ENCODE assay signal across 26 cellular contexts in the genomic region with DNA sequence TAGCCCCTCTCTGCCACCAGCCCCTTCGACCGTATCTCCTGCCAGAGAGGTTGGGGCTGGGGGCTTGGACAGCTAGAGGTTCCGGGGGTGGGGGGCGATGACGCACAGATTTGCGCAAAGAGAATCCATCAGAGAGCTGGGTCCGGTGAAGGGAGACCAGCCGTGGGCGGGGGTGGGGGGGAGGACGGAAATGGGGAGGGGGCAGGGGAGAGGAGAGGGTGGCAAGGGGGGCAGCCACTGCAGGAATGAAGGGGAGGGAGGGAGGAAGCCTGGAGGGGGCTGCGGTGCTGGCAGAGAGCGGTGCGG. TPM values are rescaled to one million over a fixed set of nuclear protein-coding genes. Genes with fewer than 3 reads are reported as not detected.
A peak's percentile ranks its signal among the peaks of the same experiment; 100 is the strongest.
DNase-seq lines count a peak whose midpoint lies in the region; TF ChIP-seq lines count a peak whose summit lies in the region.
"Had no signal": no experiment of that assay in that cellular context is flagged by ENCODE, and none has a peak within 500 bp of the region (broad histone marks: within the 10 kb centered on the region; RNA-seq: fewer than 3 reads in every experiment).

No MANE protein-coding gene starts in this region.

- H3K36me3 ChIP-seq in NT2/D1 (ENCODE audit: insufficient read depth, insufficient read length, low read length) (no peaks in the 10 kb centered on the region), smooth muscle cell (ENCODE audit: low read depth) (no peaks in the 10 kb centered on the region)
- H3K36me3 ChIP-seq: gastrocnemius medialis, left lung, suprapubic skin had no signal

- TF ChIP-seq CTCF in smooth muscle cell (IDR thresholded peaks at IDR 0.05; ENCODE audit: borderline replicate concordance, insufficient read depth, poor library complexity, severe bottlenecking) (no peak), RWPE1 (conservative IDR thresholded peaks at IDR 0.05; ENCODE audit: low read depth) (no peak)

- peaks cover 74% of the 10 kb centered on the region for H3K27me3 Mint-ChIP-seq in T-helper 2 cell treated with Interferon-gamma antibody and Interleukin-4, amounts not matched to agents 5 μg/mL and 100 μg/mL, for 36 hours (ENCODE audit: low read depth)

- H3K4me2 ChIP-seq in smooth muscle cell = peak overlapping the region; percentile 86

- peaks cover 53% of the 10 kb centered on the region for H3K27me3 ChIP-seq in NT2/D1 (ENCODE audit: insufficient read depth, insufficient read length)
- H3K27me3 ChIP-seq in smooth muscle cell (ENCODE audit: low read depth) = peaks cover 69% of the 10 kb centered on the region

- no peaks in the 10 kb centered on the region for H3K9me3 Mint-ChIP-seq in T-helper 2 cell treated with Interferon-gamma antibody and Interleukin-4, amounts not matched to agents 5 μg/mL and 100 μg/mL, for 36 hours
- H3K9me3 Mint-ChIP-seq: activated CD4-positive, alpha-beta memory T cell treated with anti-CD3 and anti-CD28 coated beads, Interleukin-2, amount 10 ng/mL, durations not matched to agents 7 days and 5 days; CD4-positive, alpha-beta T cell had no signal

- peaks cover 46% of the 10 kb centered on the region for H3K4me1 Mint-ChIP-seq in T-helper 2 cell treated with Interferon-gamma antibody and Interleukin-4, amounts not matched to agents 5 μg/mL and 100 μg/mL, for 36 hours (ENCODE audit: low read depth)

- H3K9me3 ChIP-seq in NT2/D1 (ENCODE audit: insufficient read depth, low read length) (no peaks in the 10 kb centered on the region), smooth muscle cell (replicated peaks; ENCODE audit: low read depth) (no peaks in the 10 kb centered on the region)
- H3K9me3 ChIP-seq: body of pancreas, gastrocnemius medialis, left lung, suprapubic skin had no signal

- H3K27ac ChIP-seq in smooth muscle cell (ENCODE audit: low read depth) (no peak overlapping the region), RWPE1 (no peak overlapping the region)
- H3K27ac ChIP-seq: body of pancreas, epithelial cell of prostate, gastrocnemius medialis, left lung, parathyroid adenoma, suprapubic skin, VCaP had no signal

- POLR2A ChIA-PET in RWPE1 (lab: Yijun Ruan, JAX; ENCODE audit: low non-redundant PET) = no interaction called here

- peaks cover 33% of the 10 kb centered on the region for H4K20me1 ChIP-seq in smooth muscle cell (ENCODE audit: low read depth)

- H3K4me1 ChIP-seq in NT2/D1 (ENCODE audit: insufficient read depth, insufficient read length) = peaks cover 14% of the 10 kb centered on the region
- H3K4me1 ChIP-seq in smooth muscle cell (ENCODE audit: low read depth) = peaks cover 38% of the 10 kb centered on the region

- DNase-seq in NCI-H2227 (lab: John Stamatoyannopoulos, UW; ENCODE audit: unreplicated experiment) = peak; percentile 64
- no peak for DNase-seq in NCI-H2227 treated with DMSO at 0.1 percent for 48 hours (lab: John Stamatoyannopoulos, UW)
- no peak for DNase-seq in NT2/D1 (ENCODE audit: low read depth, low spot score)
- DNase-seq in smooth muscle cell (lab: John Stamatoyannopoulos, UW; ENCODE audit: unreplicated experiment) = no peak
- DNase-seq in RWPE1 (ENCODE audit: low spot score) = no peak
- no peak for DNase-seq in T-helper 2 cell treated with Interferon-gamma antibody and Interleukin-4, amounts not matched to agents 5 μg/mL and 100 μg/mL, for 36 hours (ENCODE audit: low spot score)
- no peak for DNase-seq in mesenteric fat pad (ENCODE audit: low spot score)
- DNase-seq: 8988T; activated CD4-positive, alpha-beta memory T cell treated with anti-CD3 and anti-CD28 coated beads, Interleukin-2, amount 10 ng/mL, durations not matched to agents 7 days and 5 days; activated T-cell treated with anti-CD3 and anti-CD28 coated beads, Interleukin-2, amount 50 U/mL, for 1 hour; body of pancreas; CD4-positive, alpha-beta T cell; cortex of kidney; gastrocnemius medialis; left lung; MV-4-11; NCI-H1930; NCI-H446; T-helper 1 cell had no signal

- no peaks in the 10 kb centered on the region for H3K36me3 Mint-ChIP-seq in T-helper 2 cell treated with Interferon-gamma antibody and Interleukin-4, amounts not matched to agents 5 μg/mL and 100 μg/mL, for 36 hours (ENCODE audit: low read depth)
- H3K36me3 Mint-ChIP-seq: activated naive CD8-positive, alpha-beta T cell had no signal

- 3% methylated on average over 6 of the region's 13 CpGs for WGBS in smooth muscle cell (ENCODE audit: low lambda C conversion rate)

- peaks cover 13% of the 10 kb centered on the region for H3F3A ChIP-seq in smooth muscle cell (ENCODE audit: low read depth)

- H2AFZ ChIP-seq in smooth muscle cell (ENCODE audit: low read depth) = no peak overlapping the region
- H2AFZ ChIP-seq: parathyroid adenoma had no signal

- no peak overlapping the region for H3K27ac Mint-ChIP-seq in T-helper 2 cell treated with Interferon-gamma antibody and Interleukin-4, amounts not matched to agents 5 μg/mL and 100 μg/mL, for 36 hours
- H3K27ac Mint-ChIP-seq: activated CD4-positive, alpha-beta memory T cell treated with anti-CD3 and anti-CD28 coated beads, Interleukin-2, amount 10 ng/mL, durations not matched to agents 7 days and 5 days; activated naive CD8-positive, alpha-beta T cell; CD4-positive, alpha-beta T cell had no signal

- no peaks in the 10 kb centered on the region for H3K79me2 ChIP-seq in smooth muscle cell (ENCODE audit: low read depth)
- H3K79me2 ChIP-seq: parathyroid adenoma had no signal

- CTCF ChIA-PET in RWPE1 (lab: Yijun Ruan, JAX) = interaction anchor here (2.0 kb wide), 1 partner anchor 23 kb away, joined by 7 read pairs; no protein-coding TSS in a partner anchor

- H3K9ac ChIP-seq in NT2/D1 (ENCODE audit: insufficient read length, low read depth) (peak overlapping the region; percentile 6), smooth muscle cell (ENCODE audit: low read depth) (no peak overlapping the region)
- H3K9ac ChIP-seq: parathyroid adenoma had no signal

- H3K4me3 Mint-ChIP-seq in T-helper 2 cell treated with Interferon-gamma antibody and Interleukin-4, amounts not matched to agents 5 μg/mL and 100 μg/mL, for 36 hours = no peak overlapping the region
- H3K4me3 Mint-ChIP-seq: activated CD4-positive, alpha-beta memory T cell treated with anti-CD3 and anti-CD28 coated beads, Interleukin-2, amount 10 ng/mL, durations not matched to agents 7 days and 5 days; CD4-positive, alpha-beta T cell had no signal

- H3K4me3 ChIP-seq in NT2/D1 (ENCODE audit: insufficient read length, low read depth) = peak overlapping the region; percentile 34
- peak overlapping the region; percentile 45 for H3K4me3 ChIP-seq in iPS-11a (ENCODE audit: low read depth, low read length)
- no peak overlapping the region for H3K4me3 ChIP-seq in smooth muscle cell
- H3K4me3 ChIP-seq: body of pancreas, gastrocnemius medialis, suprapubic skin had no signal

RNA-seq across cellular contexts. Expression of gene VGF, which starts 1.2 kb away (rescaled TPM):
- total RNA-seq in smooth muscle cell (0.85 TPM in 1 of 2 replicates, not detected in the other), mesenteric fat pad (0.22 TPM)
- polyA plus RNA-seq in smooth muscle cell = 0.20 and 0.25 TPM in 2 replicates
- total RNA-seq: CD4-positive, alpha-beta T cell; gastrocnemius medialis; left lung; skeletal muscle tissue had no signal

RNA-seq across cellular contexts. Expression of gene AP1S1, which starts 12.3 kb away (rescaled TPM):
- 104 and 105 TPM in 2 replicates for total RNA-seq in smooth muscle cell
- polyA plus RNA-seq in smooth muscle cell = 44.0 and 51.2 TPM in 2 replicates
- total RNA-seq in mesenteric fat pad = 30.4 TPM

RNA-seq across cellular contexts. Expression of gene NAT16, which starts 13.5 kb away (rescaled TPM):
- total RNA-seq in smooth muscle cell (not detected in 2 replicates), mesenteric fat pad (not detected)
- polyA plus RNA-seq in smooth muscle cell = not detected in 2 replicates
- total RNA-seq: activated CD4-positive, alpha-beta memory T cell treated with anti-CD3 and anti-CD28 coated beads, Interleukin-2, amount 10 ng/mL, durations not matched to agents 7 days and 5 days; CD4-positive, alpha-beta T cell; gastrocnemius medialis; left lung; skeletal muscle tissue; suprapubic skin had no signal

RNA-seq across cellular contexts. Expression of gene MOGAT3, which starts 34.3 kb away (rescaled TPM):
- not detected in 2 replicates for total RNA-seq in smooth muscle cell
- polyA plus RNA-seq in smooth muscle cell = 0.38 TPM in 1 of 2 replicates, not detected in the other
- total RNA-seq in mesenteric fat pad = not detected
- total RNA-seq: activated CD4-positive, alpha-beta memory T cell treated with anti-CD3 and anti-CD28 coated beads, Interleukin-2, amount 10 ng/mL, durations not matched to agents 7 days and 5 days; body of pancreas; gastrocnemius medialis; left lung; skeletal muscle tissue; suprapubic skin had no signal

RNA-seq across cellular contexts. Expression of gene SERPINE1, which starts 39.7 kb away (rescaled TPM):
- 387 and 435 TPM in 2 replicates for total RNA-seq in smooth muscle cell
- polyA plus RNA-seq in smooth muscle cell = 460 and 495 TPM in 2 replicates
- 130 TPM for total RNA-seq in mesenteric fat pad
